1 cellular context compared by ENCODE assay signal in the genomic region with DNA sequence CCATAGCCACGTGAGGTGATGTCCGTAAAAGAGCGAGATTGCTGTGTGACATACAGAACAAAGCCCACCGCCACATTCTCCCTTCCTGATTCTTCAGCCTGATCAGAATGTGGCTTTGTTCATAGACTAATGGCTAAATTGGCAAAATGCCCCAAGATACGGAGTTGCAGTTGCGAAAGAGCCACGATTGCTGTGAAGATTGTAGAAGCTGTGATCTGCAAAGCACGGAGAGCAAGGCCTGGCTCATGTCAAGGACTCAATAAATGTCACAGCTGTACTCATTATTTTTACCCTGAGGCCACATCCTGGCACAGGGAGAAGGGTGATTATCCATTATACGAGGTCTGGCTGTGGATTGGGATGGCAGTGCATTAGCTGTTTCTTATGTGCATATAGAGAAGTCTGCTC.
TF ChIP-seq lines count a peak whose summit lies in the region.

No MANE protein-coding gene starts in this region.

TF ChIP-seq in IMR-90, 13 proteins besides CTCF, POLR2A, EP300 and RAD21 (continued from another document):
- TF ChIP-seq USF2 (IDR thresholded peaks at IDR 0.05; ENCODE audit: low read depth, low read length) (no peak), CEBPB (IDR thresholded peaks at IDR 0.05; ENCODE audit: low read depth, low read length) (peak; percentile 76)
TF ChIP-seq in IMR-90: peak in this region for 1.
